ENCODE assay signal across 1 cellular context in the genomic region with DNA sequence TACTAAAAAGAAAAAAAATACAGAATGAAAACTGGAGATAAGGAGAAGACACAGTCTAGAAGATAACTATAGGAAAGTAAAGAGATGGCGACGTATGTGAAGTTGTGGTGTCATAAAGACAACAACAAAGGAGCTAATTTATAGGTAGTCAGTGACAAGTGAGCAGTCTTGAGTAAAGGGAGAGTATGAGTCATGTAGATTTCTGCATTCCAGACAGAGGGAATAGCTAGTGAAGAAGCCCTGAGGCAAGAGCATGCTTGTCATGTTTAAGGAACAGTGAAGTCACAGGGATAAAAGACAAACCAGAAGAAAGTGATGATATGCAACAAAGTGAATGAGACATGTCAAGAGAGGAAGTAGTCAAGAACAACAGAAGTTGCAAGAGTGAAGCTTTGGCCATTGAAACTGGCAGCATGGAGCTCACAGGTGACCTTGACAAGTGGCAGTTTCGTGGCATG.
TF ChIP-seq lines count a peak whose summit lies in the region.

No MANE protein-coding gene starts in this region.

TF ChIP-seq in HEK293, 187 proteins besides CTCF, POLR2A, EP300 and RAD21 (continued from another document):
- TF ChIP-seq, protein P1, sequence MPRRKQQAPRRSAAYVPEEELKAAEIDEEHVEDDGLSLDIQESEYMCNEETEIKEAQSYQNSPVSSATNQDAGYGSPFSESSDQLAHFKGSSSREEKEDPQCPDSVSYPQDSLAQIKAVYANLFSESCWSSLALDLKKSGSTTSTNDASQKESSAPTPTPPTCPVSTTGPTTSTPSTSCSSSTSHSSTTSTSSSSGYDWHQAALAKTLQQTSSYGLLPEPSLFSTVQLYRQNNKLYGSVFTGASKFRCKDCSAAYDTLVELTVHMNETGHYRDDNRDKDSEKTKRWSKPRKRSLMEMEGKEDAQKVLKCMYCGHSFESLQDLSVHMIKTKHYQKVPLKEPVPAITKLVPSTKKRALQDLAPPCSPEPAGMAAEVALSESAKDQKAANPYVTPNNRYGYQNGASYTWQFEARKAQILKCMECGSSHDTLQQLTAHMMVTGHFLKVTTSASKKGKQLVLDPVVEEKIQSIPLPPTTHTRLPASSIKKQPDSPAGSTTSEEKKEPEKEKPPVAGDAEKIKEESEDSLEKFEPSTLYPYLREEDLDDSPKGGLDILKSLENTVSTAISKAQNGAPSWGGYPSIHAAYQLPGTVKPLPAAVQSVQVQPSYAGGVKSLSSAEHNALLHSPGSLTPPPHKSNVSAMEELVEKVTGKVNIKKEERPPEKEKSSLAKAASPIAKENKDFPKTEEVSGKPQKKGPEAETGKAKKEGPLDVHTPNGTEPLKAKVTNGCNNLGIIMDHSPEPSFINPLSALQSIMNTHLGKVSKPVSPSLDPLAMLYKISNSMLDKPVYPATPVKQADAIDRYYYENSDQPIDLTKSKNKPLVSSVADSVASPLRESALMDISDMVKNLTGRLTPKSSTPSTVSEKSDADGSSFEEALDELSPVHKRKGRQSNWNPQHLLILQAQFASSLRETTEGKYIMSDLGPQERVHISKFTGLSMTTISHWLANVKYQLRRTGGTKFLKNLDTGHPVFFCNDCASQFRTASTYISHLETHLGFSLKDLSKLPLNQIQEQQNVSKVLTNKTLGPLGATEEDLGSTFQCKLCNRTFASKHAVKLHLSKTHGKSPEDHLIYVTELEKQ (tag by site-specific recombination; IDR thresholded peaks at IDR 0.05; ENCODE audit: borderline replicate concordance): 0 out of 2 replicates have a peak, but pooled peaks have one; percentile 51
- TF ChIP-seq BCL11B (tag by site-specific recombination; IDR thresholded peaks at IDR 0.05; ENCODE audit: low read depth) (no peak), SCRT2 (tag by site-specific recombination; IDR thresholded peaks at IDR 0.05) (peak; percentile 33; the same call in 1 of the 2 replicates), ZNF600 (tag by site-specific recombination; IDR thresholded peaks at IDR 0.05) (peak; percentile 81), SETDB1 (IDR thresholded peaks at IDR 0.05; ENCODE audit: insufficient read length, low read length) (no peak), ZNF639 (tag by site-specific recombination; IDR thresholded peaks at IDR 0.05) (peak; percentile 84; the same call in 1 of the 2 replicates), ELK4 (IDR thresholded peaks at IDR 0.05; ENCODE audit: borderline replicate concordance, low read depth, low read length) (no peak), ZNF148 (tag by site-specific recombination; IDR thresholded peaks at IDR 0.05; ENCODE audit: borderline replicate concordance) (no peak), ZNF610 (tag by site-specific recombination; IDR thresholded peaks at IDR 0.05; ENCODE audit: borderline replicate concordance) (no peak), ZNF324 (tag by site-specific recombination; IDR thresholded peaks at IDR 0.05) (peak; percentile 24; the same call in 1 of the 2 replicates), ZNF433 (tag by site-specific recombination; IDR thresholded peaks at IDR 0.05; ENCODE audit: low read depth) (no peak), SALL2 (tag by site-specific recombination; IDR thresholded peaks at IDR 0.05; ENCODE audit: borderline replicate concordance) (no peak), ZNF221 (tag by site-specific recombination; IDR thresholded peaks at IDR 0.05; ENCODE audit: borderline replicate concordance) (no peak), ZSCAN23 (tag by site-specific recombination; IDR thresholded peaks at IDR 0.05) (no peak), ZNF146 (tag by site-specific recombination; IDR thresholded peaks at IDR 0.05) (no peak), ZNF529 (tag by site-specific recombination; IDR thresholded peaks at IDR 0.05; ENCODE audit: insufficient replicate concordance) (no peak), KLF7 (tag by site-specific recombination; IDR thresholded peaks at IDR 0.05; ENCODE audit: borderline replicate concordance) (no peak), ZNF555 (tag by site-specific recombination; conservative IDR thresholded peaks at IDR 0.05) (no peak), KLF8 (tag by site-specific recombination; IDR thresholded peaks at IDR 0.05) (peak; percentile 67), ZSCAN30 (tag by site-specific recombination; IDR thresholded peaks at IDR 0.05) (no peak), ZNF335 (tag by site-specific recombination; conservative IDR thresholded peaks at IDR 0.05) (peak; percentile 61), ZNF558 (tag by site-specific recombination; IDR thresholded peaks at IDR 0.05) (0 out of 2 replicates have a peak, but pooled peaks have one; percentile 17), ZNF843 (tag by site-specific recombination; IDR thresholded peaks at IDR 0.05) (0 out of 2 replicates have a peak, but pooled peaks have one; percentile 40), RBAK (tag by site-specific recombination; IDR thresholded peaks at IDR 0.05) (no peak), BCL11A (tag by site-specific recombination; IDR thresholded peaks at IDR 0.05; ENCODE audit: low read depth) (0 out of 2 replicates have a peak, but pooled peaks have one; percentile 13), ZNF747 (tag by site-specific recombination; IDR thresholded peaks at IDR 0.05) (no peak), GLI2 (tag by site-specific recombination; IDR thresholded peaks at IDR 0.05; ENCODE audit: borderline replicate concordance, low read depth) (no peak), ZNF2 (tag by site-specific recombination; IDR thresholded peaks at IDR 0.05) (0 out of 2 replicates have a peak, but pooled peaks have one; percentile 22), ZBTB21 (tag by site-specific recombination; IDR thresholded peaks at IDR 0.05) (peak; percentile 78), ZNF366 (tag by site-specific recombination; conservative IDR thresholded peaks at IDR 0.05) (peak; percentile 85)
- TF ChIP-seq, protein P2, sequence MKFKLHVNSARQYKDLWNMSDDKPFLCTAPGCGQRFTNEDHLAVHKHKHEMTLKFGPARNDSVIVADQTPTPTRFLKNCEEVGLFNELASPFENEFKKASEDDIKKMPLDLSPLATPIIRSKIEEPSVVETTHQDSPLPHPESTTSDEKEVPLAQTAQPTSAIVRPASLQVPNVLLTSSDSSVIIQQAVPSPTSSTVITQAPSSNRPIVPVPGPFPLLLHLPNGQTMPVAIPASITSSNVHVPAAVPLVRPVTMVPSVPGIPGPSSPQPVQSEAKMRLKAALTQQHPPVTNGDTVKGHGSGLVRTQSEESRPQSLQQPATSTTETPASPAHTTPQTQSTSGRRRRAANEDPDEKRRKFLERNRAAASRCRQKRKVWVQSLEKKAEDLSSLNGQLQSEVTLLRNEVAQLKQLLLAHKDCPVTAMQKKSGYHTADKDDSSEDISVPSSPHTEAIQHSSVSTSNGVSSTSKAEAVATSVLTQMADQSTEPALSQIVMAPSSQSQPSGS (tag by site-specific recombination; IDR thresholded peaks at IDR 0.05; ENCODE audit: low read depth): peak; percentile 49
- TF ChIP-seq, protein P3, sequence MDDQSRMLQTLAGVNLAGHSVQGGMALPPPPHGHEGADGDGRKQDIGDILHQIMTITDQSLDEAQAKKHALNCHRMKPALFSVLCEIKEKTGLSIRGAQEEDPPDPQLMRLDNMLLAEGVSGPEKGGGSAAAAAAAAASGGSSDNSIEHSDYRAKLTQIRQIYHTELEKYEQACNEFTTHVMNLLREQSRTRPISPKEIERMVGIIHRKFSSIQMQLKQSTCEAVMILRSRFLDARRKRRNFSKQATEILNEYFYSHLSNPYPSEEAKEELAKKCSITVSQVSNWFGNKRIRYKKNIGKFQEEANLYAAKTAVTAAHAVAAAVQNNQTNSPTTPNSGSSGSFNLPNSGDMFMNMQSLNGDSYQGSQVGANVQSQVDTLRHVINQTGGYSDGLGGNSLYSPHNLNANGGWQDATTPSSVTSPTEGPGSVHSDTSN (CRISPR knock-in tag; IDR thresholded peaks at IDR 0.05): no peak
- TF ChIP-seq, protein P4, sequence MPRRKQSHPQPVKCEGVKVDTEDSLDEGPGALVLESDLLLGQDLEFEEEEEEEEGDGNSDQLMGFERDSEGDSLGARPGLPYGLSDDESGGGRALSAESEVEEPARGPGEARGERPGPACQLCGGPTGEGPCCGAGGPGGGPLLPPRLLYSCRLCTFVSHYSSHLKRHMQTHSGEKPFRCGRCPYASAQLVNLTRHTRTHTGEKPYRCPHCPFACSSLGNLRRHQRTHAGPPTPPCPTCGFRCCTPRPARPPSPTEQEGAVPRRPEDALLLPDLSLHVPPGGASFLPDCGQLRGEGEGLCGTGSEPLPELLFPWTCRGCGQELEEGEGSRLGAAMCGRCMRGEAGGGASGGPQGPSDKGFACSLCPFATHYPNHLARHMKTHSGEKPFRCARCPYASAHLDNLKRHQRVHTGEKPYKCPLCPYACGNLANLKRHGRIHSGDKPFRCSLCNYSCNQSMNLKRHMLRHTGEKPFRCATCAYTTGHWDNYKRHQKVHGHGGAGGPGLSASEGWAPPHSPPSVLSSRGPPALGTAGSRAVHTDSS (tag by site-specific recombination; IDR thresholded peaks at IDR 0.05): no peak
